Comparison of ENCODE assay signal across 10 cellular contexts in genomic region chr5:113061851-113062631, GRCh38.
DNase-seq lines count a peak whose midpoint lies in the region; ATAC-seq, FAIRE-seq and TF ChIP-seq lines count a peak whose summit lies in the region.
"Had no signal": no experiment of that assay in that cellular context is flagged by ENCODE, and none has a peak within 500 bp of the region (broad histone marks: within the 10 kb centered on the region; RNA-seq: fewer than 3 reads in every experiment).

No MANE protein-coding gene starts in this region.

- no peak for TF ChIP-seq CTCF in tibial nerve (IDR thresholded peaks at IDR 0.05)

- 30 to 37% methylated on average over 5 of the region's 5 CpGs for WGBS in tibial nerve, 2 donors

- H3K4me1 ChIP-seq in tibial nerve, result peaks cover 0 to 44% (median 12%) of the 10 kb centered on the region in 4 donors
- H3K4me1 ChIP-seq: pancreas had no signal

- peaks cover 0 to 18% (median 0%) of the 10 kb centered on the region in 3 donors for H3K36me3 ChIP-seq in tibial nerve
- H3K36me3 ChIP-seq: pancreas had no signal

- TF ChIP-seq EP300 in tibial nerve (IDR thresholded peaks at IDR 0.05), result no peak

- H3K27ac ChIP-seq in epithelial cell of prostate (peak overlapping the region; percentile 77), tibial nerve (peak overlapping the region in 3 of 4 donors; percentile 10 to 69 (median 47))
- H3K27ac ChIP-seq: heart right ventricle, pancreas had no signal

- FAIRE-seq in RCC 7860 (lab: Jason Lieb, UNC) (peak; percentile 96), GM12892 (lab: Jason Lieb, UNC) (no peak)
- FAIRE-seq: pancreas had no signal

- no peaks in the 10 kb centered on the region for H3K27me3 Mint-ChIP-seq in activated naive CD8-positive, alpha-beta T cell treated with anti-CD3 and anti-CD28 coated beads, Interleukin-2, amount 10 ng/mL, durations not matched to agents 7 days and 5 days
- H3K27me3 Mint-ChIP-seq in activated naive CD8-positive, alpha-beta T cell treated with anti-CD3 and anti-CD28 coated beads for 36 hours, result no peaks in the 10 kb centered on the region

- POLR2A ChIA-PET in activated naive CD8-positive, alpha-beta T cell treated with anti-CD3 and anti-CD28 coated beads, Interleukin-2, amount 10 ng/mL, durations not matched to agents 7 days and 5 days (lab: Charles Lee), result no interaction called here

- no peaks in the 10 kb centered on the region for H3K9me3 ChIP-seq in tibial nerve
- H3K9me3 ChIP-seq: heart right ventricle, pancreas had no signal

- H3K27ac Mint-ChIP-seq in activated naive CD8-positive, alpha-beta T cell treated with anti-CD3 and anti-CD28 coated beads, Interleukin-2, amount 10 ng/mL, durations not matched to agents 7 days and 5 days, result peak overlapping the region; percentile 26
- H3K27ac Mint-ChIP-seq in activated naive CD8-positive, alpha-beta T cell treated with anti-CD3 and anti-CD28 coated beads for 36 hours, result no peak overlapping the region

- no peak for DNase-seq in activated naive CD8-positive, alpha-beta T cell treated with anti-CD3 and anti-CD28 coated beads, Interleukin-2, amount 10 ng/mL, durations not matched to agents 7 days and 5 days
- DNase-seq in activated naive CD8-positive, alpha-beta T cell treated with anti-CD3 and anti-CD28 coated beads for 36 hours, result no peak
- peak; percentile 77 for DNase-seq in RCC 7860 (ENCODE audit: low spot score)
- no peak for DNase-seq in epithelial cell of prostate (ENCODE audit: low read depth, low spot score)
- DNase-seq in tibial nerve (ENCODE audit: low spot score in 2 of 2), result no peak
- no peak for DNase-seq in GM12892 (ENCODE audit: insufficient read length)
- DNase-seq: heart right ventricle, pancreas had no signal

- H3K4me1 Mint-ChIP-seq in activated naive CD8-positive, alpha-beta T cell treated with anti-CD3 and anti-CD28 coated beads, Interleukin-2, amount 10 ng/mL, durations not matched to agents 7 days and 5 days, result peaks cover 14% of the 10 kb centered on the region
- H3K4me1 Mint-ChIP-seq in activated naive CD8-positive, alpha-beta T cell treated with anti-CD3 and anti-CD28 coated beads for 36 hours, result peaks cover 24% of the 10 kb centered on the region

- H3K27me3 ChIP-seq in tibial nerve, result no peaks in the 10 kb centered on the region
- H3K27me3 ChIP-seq: heart right ventricle, pancreas had no signal

- H3K9me3 Mint-ChIP-seq in activated naive CD8-positive, alpha-beta T cell treated with anti-CD3 and anti-CD28 coated beads, Interleukin-2, amount 10 ng/mL, durations not matched to agents 7 days and 5 days, result no peaks in the 10 kb centered on the region
- no peaks in the 10 kb centered on the region for H3K9me3 Mint-ChIP-seq in activated naive CD8-positive, alpha-beta T cell treated with anti-CD3 and anti-CD28 coated beads for 36 hours

- TF ChIP-seq POLR2A in tibial nerve (IDR thresholded peaks at IDR 0.05), result no peak
- no peak for TF ChIP-seq POLR2A in GM12892 (IDR thresholded peaks at IDR 0.05; ENCODE audit: low read depth, low read length)

- H3K36me3 Mint-ChIP-seq in activated naive CD8-positive, alpha-beta T cell treated with anti-CD3 and anti-CD28 coated beads, Interleukin-2, amount 10 ng/mL, durations not matched to agents 7 days and 5 days, result no peaks in the 10 kb centered on the region
- H3K36me3 Mint-ChIP-seq in activated naive CD8-positive, alpha-beta T cell treated with anti-CD3 and anti-CD28 coated beads for 36 hours, result no peaks in the 10 kb centered on the region

- peak; percentile 30 for ATAC-seq in activated naive CD8-positive, alpha-beta T cell treated with anti-CD3 and anti-CD28 coated beads, Interleukin-2, amount 10 ng/mL, durations not matched to agents 7 days and 5 days (ENCODE audit: low read depth)
- ATAC-seq in HG03025 (IDR thresholded peaks at IDR 0.05; ENCODE audit: low FRiP score, unreplicated experiment), result no peak
- no peak for ATAC-seq in GM19351 (IDR thresholded peaks at IDR 0.05; ENCODE audit: unreplicated experiment)
- ATAC-seq: heart right ventricle, pancreas had no signal

- peak overlapping the region; percentile 37 for H3K4me3 Mint-ChIP-seq in activated naive CD8-positive, alpha-beta T cell treated with anti-CD3 and anti-CD28 coated beads, Interleukin-2, amount 10 ng/mL, durations not matched to agents 7 days and 5 days
- H3K4me3 Mint-ChIP-seq in activated naive CD8-positive, alpha-beta T cell treated with anti-CD3 and anti-CD28 coated beads for 36 hours, result no peak overlapping the region

- no peak overlapping the region for H3K4me3 ChIP-seq in tibial nerve
- H3K4me3 ChIP-seq: heart right ventricle, pancreas had no signal
